ENCODE assay signal across 1 cellular context in the genomic region with DNA sequence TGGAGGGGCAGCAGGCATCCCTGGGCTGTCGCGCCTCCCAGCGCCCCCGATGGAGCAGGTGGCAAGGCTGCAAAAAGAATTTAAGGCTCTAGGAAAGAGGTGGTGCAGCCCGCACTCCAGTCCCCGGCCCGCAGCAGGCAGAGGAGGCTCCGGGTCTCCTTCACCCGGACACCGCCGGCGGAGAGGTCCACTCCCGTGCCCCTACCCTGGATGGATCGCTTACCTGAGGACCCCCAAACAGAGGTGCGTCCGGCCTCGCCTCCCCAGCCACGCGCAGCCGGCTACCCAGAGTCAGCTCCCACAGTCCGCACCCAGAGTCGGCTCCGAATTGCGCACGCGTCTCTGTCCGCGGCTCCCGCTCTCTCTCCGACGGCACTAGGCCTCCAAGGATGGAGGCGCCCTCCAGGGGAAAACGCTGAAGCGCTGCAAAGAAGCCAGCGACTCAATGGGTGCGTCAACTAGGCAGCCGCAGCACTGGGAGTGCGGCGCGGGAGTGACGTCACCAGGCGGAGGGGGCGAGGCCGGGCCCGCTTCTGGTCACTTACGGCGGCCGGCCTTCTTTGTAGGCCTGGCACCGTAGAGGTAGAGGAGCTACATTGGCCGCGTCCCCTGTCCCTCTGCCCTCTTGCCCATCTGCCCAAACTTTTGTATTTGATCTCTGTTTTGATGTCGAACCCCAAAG.
A peak's percentile ranks its signal among the peaks of the same experiment; 100 is the strongest.
TF ChIP-seq lines count a peak whose summit lies in the region.

A gene with protein sequence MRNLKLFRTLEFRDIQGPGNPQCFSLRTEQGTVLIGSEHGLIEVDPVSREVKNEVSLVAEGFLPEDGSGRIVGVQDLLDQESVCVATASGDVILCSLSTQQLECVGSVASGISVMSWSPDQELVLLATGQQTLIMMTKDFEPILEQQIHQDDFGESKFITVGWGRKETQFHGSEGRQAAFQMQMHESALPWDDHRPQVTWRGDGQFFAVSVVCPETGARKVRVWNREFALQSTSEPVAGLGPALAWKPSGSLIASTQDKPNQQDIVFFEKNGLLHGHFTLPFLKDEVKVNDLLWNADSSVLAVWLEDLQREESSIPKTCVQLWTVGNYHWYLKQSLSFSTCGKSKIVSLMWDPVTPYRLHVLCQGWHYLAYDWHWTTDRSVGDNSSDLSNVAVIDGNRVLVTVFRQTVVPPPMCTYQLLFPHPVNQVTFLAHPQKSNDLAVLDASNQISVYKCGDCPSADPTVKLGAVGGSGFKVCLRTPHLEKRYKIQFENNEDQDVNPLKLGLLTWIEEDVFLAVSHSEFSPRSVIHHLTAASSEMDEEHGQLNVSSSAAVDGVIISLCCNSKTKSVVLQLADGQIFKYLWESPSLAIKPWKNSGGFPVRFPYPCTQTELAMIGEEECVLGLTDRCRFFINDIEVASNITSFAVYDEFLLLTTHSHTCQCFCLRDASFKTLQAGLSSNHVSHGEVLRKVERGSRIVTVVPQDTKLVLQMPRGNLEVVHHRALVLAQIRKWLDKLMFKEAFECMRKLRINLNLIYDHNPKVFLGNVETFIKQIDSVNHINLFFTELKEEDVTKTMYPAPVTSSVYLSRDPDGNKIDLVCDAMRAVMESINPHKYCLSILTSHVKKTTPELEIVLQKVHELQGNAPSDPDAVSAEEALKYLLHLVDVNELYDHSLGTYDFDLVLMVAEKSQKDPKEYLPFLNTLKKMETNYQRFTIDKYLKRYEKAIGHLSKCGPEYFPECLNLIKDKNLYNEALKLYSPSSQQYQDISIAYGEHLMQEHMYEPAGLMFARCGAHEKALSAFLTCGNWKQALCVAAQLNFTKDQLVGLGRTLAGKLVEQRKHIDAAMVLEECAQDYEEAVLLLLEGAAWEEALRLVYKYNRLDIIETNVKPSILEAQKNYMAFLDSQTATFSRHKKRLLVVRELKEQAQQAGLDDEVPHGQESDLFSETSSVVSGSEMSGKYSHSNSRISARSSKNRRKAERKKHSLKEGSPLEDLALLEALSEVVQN (N-terminal part only) (minus strand): TSS at position 484 of the 682 bp plus-strand sequence. CDS start 2,978 bp downstream, outside the sequence.

TF ChIP-seq in GM12878, 131 proteins besides CTCF, POLR2A, EP300 and RAD21 (continued from another document):
- TF ChIP-seq, protein P1, sequence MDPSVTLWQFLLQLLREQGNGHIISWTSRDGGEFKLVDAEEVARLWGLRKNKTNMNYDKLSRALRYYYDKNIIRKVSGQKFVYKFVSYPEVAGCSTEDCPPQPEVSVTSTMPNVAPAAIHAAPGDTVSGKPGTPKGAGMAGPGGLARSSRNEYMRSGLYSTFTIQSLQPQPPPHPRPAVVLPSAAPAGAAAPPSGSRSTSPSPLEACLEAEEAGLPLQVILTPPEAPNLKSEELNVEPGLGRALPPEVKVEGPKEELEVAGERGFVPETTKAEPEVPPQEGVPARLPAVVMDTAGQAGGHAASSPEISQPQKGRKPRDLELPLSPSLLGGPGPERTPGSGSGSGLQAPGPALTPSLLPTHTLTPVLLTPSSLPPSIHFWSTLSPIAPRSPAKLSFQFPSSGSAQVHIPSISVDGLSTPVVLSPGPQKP (IDR thresholded peaks at IDR 0.05; ENCODE audit: low read depth, low read length) = no peak
- TF ChIP-seq, protein P2, sequence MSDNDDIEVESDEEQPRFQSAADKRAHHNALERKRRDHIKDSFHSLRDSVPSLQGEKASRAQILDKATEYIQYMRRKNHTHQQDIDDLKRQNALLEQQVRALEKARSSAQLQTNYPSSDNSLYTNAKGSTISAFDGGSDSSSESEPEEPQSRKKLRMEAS (IDR thresholded peaks at IDR 0.05; ENCODE audit: low read depth, low read length) = no peak
- TF ChIP-seq POLR2AphosphoS2 (IDR thresholded peaks at IDR 0.05; ENCODE audit: low read depth, low read length) = peak; percentile 66; the same call in 1 of the 2 replicates
- peak; percentile 99 for TF ChIP-seq CREM (IDR thresholded peaks at IDR 0.05; ENCODE audit: low read depth)
- peak; percentile 51 to 60; a peak in 3 of 4 replicates for TF ChIP-seq BHLHE40 (IDR thresholded peaks at IDR 0.05; ENCODE audit: borderline replicate concordance in 1 of 2, low read depth in 2 of 2, low read length in 1 of 2)
- no peak for TF ChIP-seq SREBF1 (IDR thresholded peaks at IDR 0.05; ENCODE audit: low read length)
- peak; percentile 50; the same call in 1 of the 2 replicates for TF ChIP-seq HDGF (IDR thresholded peaks at IDR 0.05)
- peak; percentile 64; the same call in 1 of the 2 replicates for TF ChIP-seq GATAD2B (conservative IDR thresholded peaks at IDR 0.05; ENCODE audit: low read depth)
- TF ChIP-seq RFX5 (IDR thresholded peaks at IDR 0.05; ENCODE audit: low read depth, low read length) = peak; percentile 47; the same call in 1 of the 2 replicates
- TF ChIP-seq LARP7 (IDR thresholded peaks at IDR 0.05) = peak; percentile 76
- TF ChIP-seq GABPA (IDR thresholded peaks at IDR 0.05; ENCODE audit: low read depth) = no peak
- TF ChIP-seq, protein P3, sequence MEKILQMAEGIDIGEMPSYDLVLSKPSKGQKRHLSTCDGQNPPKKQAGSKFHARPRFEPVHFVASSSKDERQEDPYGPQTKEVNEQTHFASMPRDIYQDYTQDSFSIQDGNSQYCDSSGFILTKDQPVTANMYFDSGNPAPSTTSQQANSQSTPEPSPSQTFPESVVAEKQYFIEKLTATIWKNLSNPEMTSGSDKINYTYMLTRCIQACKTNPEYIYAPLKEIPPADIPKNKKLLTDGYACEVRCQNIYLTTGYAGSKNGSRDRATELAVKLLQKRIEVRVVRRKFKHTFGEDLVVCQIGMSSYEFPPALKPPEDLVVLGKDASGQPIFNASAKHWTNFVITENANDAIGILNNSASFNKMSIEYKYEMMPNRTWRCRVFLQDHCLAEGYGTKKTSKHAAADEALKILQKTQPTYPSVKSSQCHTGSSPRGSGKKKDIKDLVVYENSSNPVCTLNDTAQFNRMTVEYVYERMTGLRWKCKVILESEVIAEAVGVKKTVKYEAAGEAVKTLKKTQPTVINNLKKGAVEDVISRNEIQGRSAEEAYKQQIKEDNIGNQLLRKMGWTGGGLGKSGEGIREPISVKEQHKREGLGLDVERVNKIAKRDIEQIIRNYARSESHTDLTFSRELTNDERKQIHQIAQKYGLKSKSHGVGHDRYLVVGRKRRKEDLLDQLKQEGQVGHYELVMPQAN (conservative IDR thresholded peaks at IDR 0.05) = peak; percentile 59
- no peak for TF ChIP-seq ZBED1 (IDR thresholded peaks at IDR 0.05; ENCODE audit: borderline replicate concordance)
- TF ChIP-seq ZSCAN29 (IDR thresholded peaks at IDR 0.05) = no peak
- peak; percentile 16 for TF ChIP-seq SIN3A (IDR thresholded peaks at IDR 0.05; ENCODE audit: low read depth, low read length)
- TF ChIP-seq, protein P4, sequence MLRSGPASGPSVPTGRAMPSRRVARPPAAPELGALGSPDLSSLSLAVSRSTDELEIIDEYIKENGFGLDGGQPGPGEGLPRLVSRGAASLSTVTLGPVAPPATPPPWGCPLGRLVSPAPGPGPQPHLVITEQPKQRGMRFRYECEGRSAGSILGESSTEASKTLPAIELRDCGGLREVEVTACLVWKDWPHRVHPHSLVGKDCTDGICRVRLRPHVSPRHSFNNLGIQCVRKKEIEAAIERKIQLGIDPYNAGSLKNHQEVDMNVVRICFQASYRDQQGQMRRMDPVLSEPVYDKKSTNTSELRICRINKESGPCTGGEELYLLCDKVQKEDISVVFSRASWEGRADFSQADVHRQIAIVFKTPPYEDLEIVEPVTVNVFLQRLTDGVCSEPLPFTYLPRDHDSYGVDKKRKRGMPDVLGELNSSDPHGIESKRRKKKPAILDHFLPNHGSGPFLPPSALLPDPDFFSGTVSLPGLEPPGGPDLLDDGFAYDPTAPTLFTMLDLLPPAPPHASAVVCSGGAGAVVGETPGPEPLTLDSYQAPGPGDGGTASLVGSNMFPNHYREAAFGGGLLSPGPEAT (IDR thresholded peaks at IDR 0.05; ENCODE audit: low read depth) = peak; percentile 75
- TF ChIP-seq MYB (IDR thresholded peaks at IDR 0.05; ENCODE audit: borderline replicate concordance, low read depth, low read length) = no peak
- TF ChIP-seq, protein P5, sequence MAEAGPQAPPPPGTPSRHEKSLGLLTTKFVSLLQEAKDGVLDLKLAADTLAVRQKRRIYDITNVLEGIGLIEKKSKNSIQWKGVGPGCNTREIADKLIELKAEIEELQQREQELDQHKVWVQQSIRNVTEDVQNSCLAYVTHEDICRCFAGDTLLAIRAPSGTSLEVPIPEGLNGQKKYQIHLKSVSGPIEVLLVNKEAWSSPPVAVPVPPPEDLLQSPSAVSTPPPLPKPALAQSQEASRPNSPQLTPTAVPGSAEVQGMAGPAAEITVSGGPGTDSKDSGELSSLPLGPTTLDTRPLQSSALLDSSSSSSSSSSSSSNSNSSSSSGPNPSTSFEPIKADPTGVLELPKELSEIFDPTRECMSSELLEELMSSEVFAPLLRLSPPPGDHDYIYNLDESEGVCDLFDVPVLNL (IDR thresholded peaks at IDR 0.05; ENCODE audit: low read depth, low read length) = no peak
- TF ChIP-seq CHD2 (IDR thresholded peaks at IDR 0.05; ENCODE audit: borderline replicate concordance, low read depth, low read length) = no peak
- TF ChIP-seq TCF12 (IDR thresholded peaks at IDR 0.05; ENCODE audit: low read depth, low read length) = no peak
- peak; percentile 22 to 35; a peak in 1 of 4 replicates for TF ChIP-seq IKZF2 (IDR thresholded peaks at IDR 0.05)
- TF ChIP-seq RBBP5 (conservative IDR thresholded peaks at IDR 0.05) = no peak
- peak; percentile 63 for TF ChIP-seq HCFC1 (IDR thresholded peaks at IDR 0.05; ENCODE audit: low read length)
- TF ChIP-seq CBX5 (IDR thresholded peaks at IDR 0.05; ENCODE audit: low read depth) = no peak
- peak; percentile 80; the same call in 1 of the 2 replicates for TF ChIP-seq CBFB (IDR thresholded peaks at IDR 0.05; ENCODE audit: low read depth)
- 0 out of 2 replicates have a peak, but pooled peaks have one; percentile 18 for TF ChIP-seq NRF1 (conservative IDR thresholded peaks at IDR 0.05; ENCODE audit: low read depth, low read length)
- TF ChIP-seq, protein P6, sequence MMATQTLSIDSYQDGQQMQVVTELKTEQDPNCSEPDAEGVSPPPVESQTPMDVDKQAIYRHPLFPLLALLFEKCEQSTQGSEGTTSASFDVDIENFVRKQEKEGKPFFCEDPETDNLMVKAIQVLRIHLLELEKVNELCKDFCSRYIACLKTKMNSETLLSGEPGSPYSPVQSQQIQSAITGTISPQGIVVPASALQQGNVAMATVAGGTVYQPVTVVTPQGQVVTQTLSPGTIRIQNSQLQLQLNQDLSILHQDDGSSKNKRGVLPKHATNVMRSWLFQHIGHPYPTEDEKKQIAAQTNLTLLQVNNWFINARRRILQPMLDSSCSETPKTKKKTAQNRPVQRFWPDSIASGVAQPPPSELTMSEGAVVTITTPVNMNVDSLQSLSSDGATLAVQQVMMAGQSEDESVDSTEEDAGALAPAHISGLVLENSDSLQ (IDR thresholded peaks at IDR 0.05) = peak; percentile 49; the same call in 1 of the 2 replicates
- TF ChIP-seq BACH1 (IDR thresholded peaks at IDR 0.05; ENCODE audit: borderline replicate concordance) = peak; percentile 37
- no peak for TF ChIP-seq RAD51 (IDR thresholded peaks at IDR 0.05)
- no peak for TF ChIP-seq MYC (IDR thresholded peaks at IDR 0.05; ENCODE audit: insufficient read depth, insufficient read length, insufficient replicate concordance, low read length, severe bottlenecking)
- TF ChIP-seq ZNF24 (IDR thresholded peaks at IDR 0.05) = no peak
- TF ChIP-seq MXI1 (IDR thresholded peaks at IDR 0.05; ENCODE audit: low read depth, low read length) = peak; percentile 6; the same call in 1 of the 2 replicates
- no peak for TF ChIP-seq ESRRA (IDR thresholded peaks at IDR 0.05; ENCODE audit: low read length)
